In the genomic region with DNA sequence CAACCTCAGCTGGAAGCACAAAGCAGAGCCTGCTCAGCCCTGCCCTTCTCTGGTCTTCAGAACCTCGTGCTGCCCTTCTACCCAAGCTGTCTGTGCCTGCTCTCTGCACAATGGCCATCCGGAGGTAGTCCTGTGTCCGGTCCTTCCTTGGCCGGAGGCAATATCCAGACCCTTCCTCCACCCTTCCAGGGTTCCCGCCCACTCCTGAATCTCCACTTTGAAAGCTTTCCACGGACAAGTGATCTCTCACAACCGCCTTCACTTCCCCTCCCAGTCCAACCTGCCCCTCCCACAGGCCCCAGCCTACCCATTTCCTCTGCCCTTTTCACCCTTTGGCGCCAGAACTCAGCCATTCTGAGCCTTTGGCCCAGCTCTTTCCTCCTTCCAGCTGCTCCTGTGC, we compare ENCODE assay signal across 19 cellular contexts.
A peak's percentile ranks its signal among the peaks of the same experiment; 100 is the strongest.
DNase-seq lines count a peak whose midpoint lies in the region; ATAC-seq and TF ChIP-seq lines count a peak whose summit lies in the region.
"Had no signal": no experiment of that assay in that cellular context is flagged by ENCODE, and none has a peak within 500 bp of the region (broad histone marks: within the 10 kb centered on the region; RNA-seq: fewer than 3 reads in every experiment).

No MANE protein-coding gene starts in this region.

- no peaks in the 10 kb centered on the region for H3K9me3 ChIP-seq in HEK293 (ENCODE audit: control insufficient read depth, insufficient read depth, low read depth, low read length)
- H3K9me3 ChIP-seq: SJSA1 had no signal

- peaks cover 3% of the 10 kb centered on the region; the same call in 1 of the 2 replicates for H3K4me1 ChIP-seq in HEK293 (ENCODE audit: control insufficient read depth, insufficient read depth, low read length)

- peak; percentile 36 for ATAC-seq in Right ventricle myocardium superior (ENCODE audit: poor library complexity)
- ATAC-seq in activated CD4-positive, CD25-positive, alpha-beta regulatory T cell treated with anti-CD3 and anti-CD28 coated beads, Interleukin-2, amount 50 U/mL, for 24 hours = no peak
- ATAC-seq in GM18867 (IDR thresholded peaks at IDR 0.05; ENCODE audit: unreplicated experiment) = no peak
- ATAC-seq: stimulated activated memory B cell treated with anti-CD40 and anti-IgM and Interleukin-4, amounts not matched to agents 10 μg/mL and 1 μg/mL and 100 μg/mL, for 72 hours had no signal

- intact Hi-C loops in Right ventricle myocardium superior (cut with DNase I) = no loop called here

- peaks cover 18% of the 10 kb centered on the region for H3K27me3 Mint-ChIP-seq in nephron progenitor cell (ENCODE audit: low read depth, poor library complexity)
- H3K27me3 Mint-ChIP-seq: activated naive CD4-positive, alpha-beta T cell treated with anti-CD3 and anti-CD28 coated beads, Interleukin-2, amount 50 U/mL, for 24 hours had no signal

- no peak for TF ChIP-seq CTCF in HEK293 (tag by site-specific recombination; IDR thresholded peaks at IDR 0.05)
- no peak for TF ChIP-seq CTCF in nephron progenitor cell (IDR thresholded peaks at IDR 0.05)

- H3K36me3 ChIP-seq in HEK293 (ENCODE audit: control insufficient read depth in 2 of 2, insufficient read depth in 1 of 2, low read length in 2 of 2) = no peaks in the 10 kb centered on the region
- H3K36me3 ChIP-seq: SJSA1 had no signal

- H3K9me3 Mint-ChIP-seq in nephron progenitor cell = no peaks in the 10 kb centered on the region
- H3K9me3 Mint-ChIP-seq: activated naive CD4-positive, alpha-beta T cell treated with anti-CD3 and anti-CD28 coated beads, Interleukin-2, amount 50 U/mL, for 24 hours; stimulated activated memory B cell treated with anti-CD40 and anti-IgM and Interleukin-4, amounts not matched to agents 10 μg/mL and 1 μg/mL and 100 μg/mL, for 72 hours had no signal

- POLR2A ChIA-PET in HEK293 (lab: Yijun Ruan, JAX) = interaction anchor here (0.6 kb wide), 1 partner anchor 1023 kb away, joined by 3 read pairs; no protein-coding TSS in a partner anchor

- CTCF ChIA-PET in HEK293 (lab: Yijun Ruan, JAX) = interaction anchor here (0.6 to 0.7 kb wide), 2 partner anchors 498 to 952 kb away, joined by 4 read pairs; no protein-coding TSS in a partner anchor

- no peak overlapping the region for H3K4me3 ChIP-seq in HEK293 (ENCODE audit: low read depth, low read length)
- H3K4me3 ChIP-seq: SJSA1 had no signal

- no peaks in the 10 kb centered on the region for H3K36me3 Mint-ChIP-seq in nephron progenitor cell (ENCODE audit: low read depth)
- H3K36me3 Mint-ChIP-seq: activated naive CD4-positive, alpha-beta T cell treated with anti-CD3 and anti-CD28 coated beads, Interleukin-2, amount 50 U/mL, for 24 hours; CD4-positive, CD25-positive, alpha-beta regulatory T cell; stimulated activated memory B cell treated with anti-CD40 and anti-IgM and Interleukin-4, amounts not matched to agents 10 μg/mL and 1 μg/mL and 100 μg/mL, for 72 hours had no signal

- H3K27ac ChIP-seq in HEK293 (ENCODE audit: extremely low read depth, low read depth, low read length) = no peak overlapping the region
- H3K27ac ChIP-seq: SJSA1 had no signal

- H3K4me3 Mint-ChIP-seq in nephron progenitor cell = peak overlapping the region; percentile 55
- H3K4me3 Mint-ChIP-seq: activated naive CD4-positive, alpha-beta T cell treated with anti-CD3 and anti-CD28 coated beads, Interleukin-2, amount 50 U/mL, for 24 hours; CD4-positive, CD25-positive, alpha-beta regulatory T cell; stimulated activated memory B cell treated with anti-CD40 and anti-IgM and Interleukin-4, amounts not matched to agents 10 μg/mL and 1 μg/mL and 100 μg/mL, for 72 hours had no signal

- peaks cover 81% of the 10 kb centered on the region for H3K4me1 Mint-ChIP-seq in nephron progenitor cell
- H3K4me1 Mint-ChIP-seq: stimulated activated memory B cell treated with anti-CD40 and anti-IgM and Interleukin-4, amounts not matched to agents 10 μg/mL and 1 μg/mL and 100 μg/mL, for 72 hours had no signal

- DNase-seq in NOMO-1 treated with DMSO at 0.1 percent for 48 hours (lab: John Stamatoyannopoulos, UW; ENCODE audit: unreplicated experiment) = peak; percentile 9
- DNase-seq in Right ventricle myocardium superior = peak; percentile 60
- DNase-seq in nephron progenitor cell = no peak
- no peak for DNase-seq in inferior parietal cortex (ENCODE audit: extremely low spot score)
- DNase-seq in germinal center (ENCODE audit: low spot score) = no peak
- DNase-seq: activated CD4-positive, alpha-beta T cell treated with anti-CD3 and anti-CD28 coated beads, Interleukin-2, amount 50 U/mL, for 1 hour; cortex of kidney; foreskin fibroblast; kidney glomerular epithelial cell; NCI-H1092; NCI-H526 treated with DMSO at 0.1 percent for 48 hours; stimulated activated CD4-positive, alpha-beta T cell treated with anti-CD3 and anti-CD28 coated beads, Interleukin-2, amount 100 ng/mL, for 24 hours had no signal

- peak overlapping the region; percentile 88 for H3K27ac Mint-ChIP-seq in nephron progenitor cell
- H3K27ac Mint-ChIP-seq: activated naive CD4-positive, alpha-beta T cell treated with anti-CD3 and anti-CD28 coated beads, Interleukin-2, amount 50 U/mL, for 24 hours; stimulated activated memory B cell treated with anti-CD40 and anti-IgM and Interleukin-4, amounts not matched to agents 10 μg/mL and 1 μg/mL and 100 μg/mL, for 72 hours had no signal

TF ChIP-seq in HEK293, 187 proteins besides CTCF, POLR2A, EP300 and RAD21:
- no peak for TF ChIP-seq SP2 (tag by site-specific recombination; IDR thresholded peaks at IDR 0.05)
- peak; percentile 91 for TF ChIP-seq EGR2 (tag by site-specific recombination; IDR thresholded peaks at IDR 0.05; ENCODE audit: low read depth)
- TF ChIP-seq ZBTB1 (tag by site-specific recombination; IDR thresholded peaks at IDR 0.05) = no peak
- peak; percentile 89 for TF ChIP-seq ZFHX2 (tag by site-specific recombination; conservative IDR thresholded peaks at IDR 0.05)

Comparison
In these comparisons a context has a peak if more than half of its experiments do, and no peak if none do; other contexts are left out.
1. DNase-seq: peak in NOMO-1 treated with DMSO at 0.1 percent for 48 hours (single experiment) and Right ventricle myocardium superior (single experiment); none in nephron progenitor cell (single experiment), inferior parietal cortex (single experiment) and germinal center (single experiment).